8 cellular contexts compared by ENCODE assay signal in genomic region chr2:127104881-127105655, GRCh38. TPM values are rescaled to one million over a fixed set of nuclear protein-coding genes. Genes with fewer than 3 reads are reported as not detected.
DNase-seq lines count a peak whose midpoint lies in the region; ATAC-seq and TF ChIP-seq lines count a peak whose summit lies in the region.

No MANE protein-coding gene starts in this region.

- H3K36me3 ChIP-seq in BJ (ENCODE audit: control insufficient read depth, insufficient read depth, low read length) (no peaks in the 10 kb centered on the region; the same call in 1 of the 2 replicates), MG63 (no peaks in the 10 kb centered on the region), esophagus muscularis mucosa (no peaks in the 10 kb centered on the region)

- H3K27ac Mint-ChIP-seq in neural crest cell (ENCODE audit: unreplicated experiment) = peak overlapping the region; percentile 67

- no peaks in the 10 kb centered on the region for H3K36me3 Mint-ChIP-seq in neural crest cell (ENCODE audit: low read depth)

- no peaks in the 10 kb centered on the region for H3K9me3 Mint-ChIP-seq in neural crest cell

- peak overlapping the region; percentile 77 to 93 (median 86) for H3K27ac ChIP-seq in esophagus muscularis mucosa (replicated peaks in 1 of 4)

- H3K9me3 ChIP-seq in MG63 = no peaks in the 10 kb centered on the region
- no peaks in the 10 kb centered on the region for H3K9me3 ChIP-seq in esophagus muscularis mucosa

- no peak for TF ChIP-seq CTCF in BJ (IDR thresholded peaks at IDR 0.05; ENCODE audit: insufficient read depth, low read depth, low read length)
- no peak for TF ChIP-seq CTCF in esophagus muscularis mucosa (IDR thresholded peaks at IDR 0.05)
- TF ChIP-seq CTCF in neural crest cell (conservative IDR thresholded peaks at IDR 0.05) = no peak

- no peak for TF ChIP-seq POLR2A in esophagus muscularis mucosa (IDR thresholded peaks at IDR 0.05; ENCODE audit: low read depth)

- intact Hi-C loops in esophagus muscularis mucosa (cut with DNase I) = no loop called here

- H3K4me1 Mint-ChIP-seq in neural crest cell = peaks cover 30% of the 10 kb centered on the region

- WGBS in esophagus muscularis mucosa = 52% methylated on average over 5 of the region's 6 CpGs

- DNase-seq in BJ (ENCODE audit: low read depth) (no peak), MG63 (no peak), esophagus muscularis mucosa (ENCODE audit: extremely low spot score) (no peak), neural crest cell (ENCODE audit: low read depth, low spot score) (no peak), 8988T (no peak)

- no peak for TF ChIP-seq EP300 in esophagus muscularis mucosa (IDR thresholded peaks at IDR 0.05)

- POLR2A ChIA-PET in BJ (lab: Charles Lee) = interaction anchor here (0.7 kb wide), 1 partner anchor 12 kb away, joined by 8 read pairs; no protein-coding TSS in a partner anchor

- H3K27me3 ChIP-seq in BJ (ENCODE audit: control insufficient read depth, insufficient read depth, low read length) (no peaks in the 10 kb centered on the region), MG63 (no peaks in the 10 kb centered on the region), esophagus muscularis mucosa (no peaks in the 10 kb centered on the region)

- H3K4me3 ChIP-seq in BJ (ENCODE audit: low read depth, low read length) (peak overlapping the region; percentile 86), MG63 (peak overlapping the region; percentile 78), esophagus muscularis mucosa (peak overlapping the region; percentile 73 to 89 (median 80))

- no peak for ATAC-seq in HG02840 (IDR thresholded peaks at IDR 0.05; ENCODE audit: low FRiP score, unreplicated experiment)
- no peak for ATAC-seq in HG03565 (IDR thresholded peaks at IDR 0.05; ENCODE audit: unreplicated experiment)
- no peak for ATAC-seq in GM19351 (IDR thresholded peaks at IDR 0.05; ENCODE audit: unreplicated experiment)

- peaks cover 16 to 73% (median 59%) of the 10 kb centered on the region in 4 donors for H3K4me1 ChIP-seq in esophagus muscularis mucosa

- CTCF ChIA-PET in BJ (lab: Yijun Ruan, JAX) = interaction anchor here (0.7 to 2.0 kb wide), 6 partner anchors 32 to 69 kb away, joined by 3 to 7 read pairs (median 4); no protein-coding TSS in a partner anchor

- H3K4me3 Mint-ChIP-seq in neural crest cell = peak overlapping the region; percentile 88

- H3K27me3 Mint-ChIP-seq in neural crest cell (ENCODE audit: low read depth) = no peaks in the 10 kb centered on the region

RNA-seq across cellular contexts. Expression of gene BIN1, which starts 1.9 kb away (rescaled TPM):
- polyA plus RNA-seq in BJ (2011; rRNA removed) = 27.7 and 37.6 TPM in 2 replicates
- polyA minus RNA-seq in BJ (2011; rRNA and poly(A)+ RNA removed) = 15.0 and 24.9 TPM in 2 replicates
- 33.7 and 50.8 TPM in 2 replicates for total RNA-seq in MG63 (2014; rRNA removed; shearing (Covaris generic); ENCODE audit: low replicate concordance)
- total RNA-seq in esophagus muscularis mucosa (10 to 100 TPM; 32.4 to 78.2 (median 50.2) TPM), neural crest cell (67.7 and 69.9 TPM in 2 replicates)
